Comparison of ENCODE assay signal across 8 cellular contexts in genomic region chr2:171160630-171161424, GRCh38. TPM values are rescaled to one million over a fixed set of nuclear protein-coding genes. Genes with fewer than 3 reads are reported as not detected.
DNase-seq lines count a peak whose midpoint lies in the region; ATAC-seq and TF ChIP-seq lines count a peak whose summit lies in the region.

Gene TLK1, minus strand, starts transcription at chr2:171160893. Its CDS starts 465 bp downstream, at chr2:171160428.

- intact Hi-C loops in cardiac septum (cut with DNase I) = loop anchor here (1.0 to 5.0 kb wide), 5 partner anchors 74 to 364 kb away; partner anchors contain the start of gene GORASP2
- intact Hi-C loops in posterior cingulate gyrus (cut with DNase I) = loop anchor here (2.0 to 5.0 kb wide), 3 partner anchors 156 to 274 kb away; partner anchors contain the start of gene DCAF17

- peak within 1 kb of the TSS; percentile 86 for H3K4me3 ChIP-seq in HFF-Myc (replicated peaks; ENCODE audit: low read depth, low read length)

- H3K4me3 Mint-ChIP-seq in activated naive CD8-positive, alpha-beta T cell treated with anti-CD3 and anti-CD28 coated beads, Interleukin-2, amount 50 U/mL, for 24 hours = peak within 1 kb of the TSS; percentile 98
- H3K4me3 Mint-ChIP-seq in type B pancreatic cell = peak within 1 kb of the TSS; percentile 100

- DNase-seq in GM10248 (ENCODE audit: extremely low spot score) (peak; percentile 84), HFF-Myc (ENCODE audit: extremely low read depth, low read depth) (no peak), NAMALWA (ENCODE audit: low spot score) (peak; percentile 89), SW480 (ENCODE audit: low spot score) (peak; percentile 85), cardiac septum (ENCODE audit: low spot score) (peak; percentile 84), posterior cingulate gyrus (peak; percentile 53 to 94 (median 70)), type B pancreatic cell (ENCODE audit: extremely low spot score, unreplicated experiment) (peak; percentile 81)
- peak; percentile 71 for DNase-seq in activated naive CD8-positive, alpha-beta T cell treated with anti-CD3 and anti-CD28 coated beads, Interleukin-2, amount 50 U/mL, for 24 hours

- H3K36me3 Mint-ChIP-seq in activated naive CD8-positive, alpha-beta T cell treated with anti-CD3 and anti-CD28 coated beads, Interleukin-2, amount 50 U/mL, for 24 hours (ENCODE audit: low read depth) = no peaks in the 10 kb centered on the region
- H3K36me3 Mint-ChIP-seq in type B pancreatic cell = no peaks in the 10 kb centered on the region

- ATAC-seq in activated naive CD8-positive, alpha-beta T cell treated with anti-CD3 and anti-CD28 coated beads, Interleukin-2, amount 50 U/mL, for 24 hours = peak; percentile 73

- H3K4me1 Mint-ChIP-seq in activated naive CD8-positive, alpha-beta T cell treated with anti-CD3 and anti-CD28 coated beads, Interleukin-2, amount 50 U/mL, for 24 hours = peaks cover 58% of the 10 kb centered on the region
- H3K4me1 Mint-ChIP-seq in type B pancreatic cell (ENCODE audit: unreplicated experiment) = peaks cover 26% of the 10 kb centered on the region

- TF ChIP-seq CTCF in GM10248 (IDR thresholded peaks at IDR 0.05; ENCODE audit: control extremely low read depth, extremely low read depth, low read depth, missing control alignments) = peak; percentile 37
- no peak for TF ChIP-seq CTCF in HFF-Myc (IDR thresholded peaks at IDR 0.05; ENCODE audit: low read depth, low read length, missing control alignments)
- TF ChIP-seq CTCF in type B pancreatic cell (conservative IDR thresholded peaks at IDR 0.05) = peak; percentile 18

- CTCF ChIA-PET in GM10248 (lab: Yijun Ruan, JAX) = interaction anchor here (0.6 to 2.1 kb wide), 7 partner anchors 10 to 255 kb away, joined by 3 to 9 read pairs (median 5); partner anchors contain the start of gene GORASP2

- peaks cover 5% of the 10 kb centered on the region for H3K27me3 Mint-ChIP-seq in activated naive CD8-positive, alpha-beta T cell treated with anti-CD3 and anti-CD28 coated beads, Interleukin-2, amount 50 U/mL, for 24 hours
- no peaks in the 10 kb centered on the region for H3K27me3 Mint-ChIP-seq in type B pancreatic cell

- H3K9me3 Mint-ChIP-seq in activated naive CD8-positive, alpha-beta T cell treated with anti-CD3 and anti-CD28 coated beads, Interleukin-2, amount 50 U/mL, for 24 hours = no peaks in the 10 kb centered on the region
- H3K9me3 Mint-ChIP-seq in type B pancreatic cell = no peaks in the 10 kb centered on the region

- H3K27ac Mint-ChIP-seq in activated naive CD8-positive, alpha-beta T cell treated with anti-CD3 and anti-CD28 coated beads, Interleukin-2, amount 50 U/mL, for 24 hours = peak within 1 kb of the TSS; percentile 91
- peak within 1 kb of the TSS; percentile 95 for H3K27ac Mint-ChIP-seq in type B pancreatic cell

- POLR2A ChIA-PET in GM10248 (lab: Yijun Ruan, JAX) = interaction anchor here (0.7 kb wide), 1 partner anchor 255 kb away, joined by 3 read pairs; no protein-coding TSS in a partner anchor

RNA-seq across cellular contexts. Expression of gene TLK1, which starts in this region (rescaled TPM):
- total RNA-seq in cardiac septum = 31.8 TPM
- total RNA-seq in type B pancreatic cell (ENCODE audit: low replicate concordance) = 54.2 and 58.8 TPM in 2 replicates
